ENCODE assay signal across 1 cellular context in the genomic region with DNA sequence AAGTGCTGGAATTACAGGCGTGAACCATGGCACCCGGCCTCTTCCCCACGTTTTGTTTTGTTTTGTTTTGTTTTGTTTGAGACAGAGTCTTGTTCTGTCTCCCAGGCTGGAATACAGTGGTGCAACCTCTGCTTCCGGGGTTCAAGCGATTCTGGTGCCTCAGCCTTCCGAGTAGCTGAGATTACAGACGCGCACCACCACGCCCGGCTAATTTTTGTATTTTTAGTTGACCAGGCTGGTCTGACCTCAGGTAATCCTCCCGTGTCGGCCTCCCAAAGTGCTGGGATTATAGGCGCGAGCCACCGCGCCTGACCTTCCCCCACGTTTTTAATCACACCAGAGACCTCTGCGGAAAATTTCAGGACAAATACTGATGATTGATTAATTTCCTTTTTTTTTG.
TF ChIP-seq lines count a peak whose summit lies in the region.

No MANE protein-coding gene starts in this region.

TF ChIP-seq in A549, 52 proteins besides CTCF, POLR2A, EP300 and RAD21 (continued from another document):
- TF ChIP-seq, protein P1, sequence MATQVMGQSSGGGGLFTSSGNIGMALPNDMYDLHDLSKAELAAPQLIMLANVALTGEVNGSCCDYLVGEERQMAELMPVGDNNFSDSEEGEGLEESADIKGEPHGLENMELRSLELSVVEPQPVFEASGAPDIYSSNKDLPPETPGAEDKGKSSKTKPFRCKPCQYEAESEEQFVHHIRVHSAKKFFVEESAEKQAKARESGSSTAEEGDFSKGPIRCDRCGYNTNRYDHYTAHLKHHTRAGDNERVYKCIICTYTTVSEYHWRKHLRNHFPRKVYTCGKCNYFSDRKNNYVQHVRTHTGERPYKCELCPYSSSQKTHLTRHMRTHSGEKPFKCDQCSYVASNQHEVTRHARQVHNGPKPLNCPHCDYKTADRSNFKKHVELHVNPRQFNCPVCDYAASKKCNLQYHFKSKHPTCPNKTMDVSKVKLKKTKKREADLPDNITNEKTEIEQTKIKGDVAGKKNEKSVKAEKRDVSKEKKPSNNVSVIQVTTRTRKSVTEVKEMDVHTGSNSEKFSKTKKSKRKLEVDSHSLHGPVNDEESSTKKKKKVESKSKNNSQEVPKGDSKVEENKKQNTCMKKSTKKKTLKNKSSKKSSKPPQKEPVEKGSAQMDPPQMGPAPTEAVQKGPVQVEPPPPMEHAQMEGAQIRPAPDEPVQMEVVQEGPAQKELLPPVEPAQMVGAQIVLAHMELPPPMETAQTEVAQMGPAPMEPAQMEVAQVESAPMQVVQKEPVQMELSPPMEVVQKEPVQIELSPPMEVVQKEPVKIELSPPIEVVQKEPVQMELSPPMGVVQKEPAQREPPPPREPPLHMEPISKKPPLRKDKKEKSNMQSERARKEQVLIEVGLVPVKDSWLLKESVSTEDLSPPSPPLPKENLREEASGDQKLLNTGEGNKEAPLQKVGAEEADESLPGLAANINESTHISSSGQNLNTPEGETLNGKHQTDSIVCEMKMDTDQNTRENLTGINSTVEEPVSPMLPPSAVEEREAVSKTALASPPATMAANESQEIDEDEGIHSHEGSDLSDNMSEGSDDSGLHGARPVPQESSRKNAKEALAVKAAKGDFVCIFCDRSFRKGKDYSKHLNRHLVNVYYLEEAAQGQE (IDR thresholded peaks at IDR 0.05): no peak
- TF ChIP-seq, protein P2, sequence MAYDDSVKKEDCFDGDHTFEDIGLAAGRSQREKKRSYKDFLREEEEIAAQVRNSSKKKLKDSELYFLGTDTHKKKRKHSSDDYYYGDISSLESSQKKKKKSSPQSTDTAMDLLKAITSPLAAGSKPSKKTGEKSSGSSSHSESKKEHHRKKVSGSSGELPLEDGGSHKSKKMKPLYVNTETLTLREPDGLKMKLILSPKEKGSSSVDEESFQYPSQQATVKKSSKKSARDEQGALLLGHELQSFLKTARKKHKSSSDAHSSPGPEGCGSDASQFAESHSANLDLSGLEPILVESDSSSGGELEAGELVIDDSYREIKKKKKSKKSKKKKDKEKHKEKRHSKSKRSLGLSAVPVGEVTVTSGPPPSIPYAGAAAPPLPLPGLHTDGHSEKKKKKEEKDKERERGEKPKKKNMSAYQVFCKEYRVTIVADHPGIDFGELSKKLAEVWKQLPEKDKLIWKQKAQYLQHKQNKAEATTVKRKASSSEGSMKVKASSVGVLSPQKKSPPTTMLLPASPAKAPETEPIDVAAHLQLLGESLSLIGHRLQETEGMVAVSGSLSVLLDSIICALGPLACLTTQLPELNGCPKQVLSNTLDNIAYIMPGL (CRISPR knock-in tag; IDR thresholded peaks at IDR 0.05; ENCODE audit: borderline replicate concordance): no peak
- no peak for TF ChIP-seq NPAS2 (CRISPR knock-in tag; IDR thresholded peaks at IDR 0.05; ENCODE audit: borderline replicate concordance)
- no peak for TF ChIP-seq SREBF2 (IDR thresholded peaks at IDR 0.05)
- TF ChIP-seq, protein P3, sequence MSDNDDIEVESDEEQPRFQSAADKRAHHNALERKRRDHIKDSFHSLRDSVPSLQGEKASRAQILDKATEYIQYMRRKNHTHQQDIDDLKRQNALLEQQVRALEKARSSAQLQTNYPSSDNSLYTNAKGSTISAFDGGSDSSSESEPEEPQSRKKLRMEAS (IDR thresholded peaks at IDR 0.05): no peak
- TF ChIP-seq RCOR1 (IDR thresholded peaks at IDR 0.05; ENCODE audit: low read depth, low read length): no peak
- TF ChIP-seq ZNF302 (CRISPR knock-in tag; IDR thresholded peaks at IDR 0.05): no peak
- no peak for TF ChIP-seq ZFP36 (IDR thresholded peaks at IDR 0.05; ENCODE audit: borderline replicate concordance, partially characterized antibody)
- TF ChIP-seq, protein P4, sequence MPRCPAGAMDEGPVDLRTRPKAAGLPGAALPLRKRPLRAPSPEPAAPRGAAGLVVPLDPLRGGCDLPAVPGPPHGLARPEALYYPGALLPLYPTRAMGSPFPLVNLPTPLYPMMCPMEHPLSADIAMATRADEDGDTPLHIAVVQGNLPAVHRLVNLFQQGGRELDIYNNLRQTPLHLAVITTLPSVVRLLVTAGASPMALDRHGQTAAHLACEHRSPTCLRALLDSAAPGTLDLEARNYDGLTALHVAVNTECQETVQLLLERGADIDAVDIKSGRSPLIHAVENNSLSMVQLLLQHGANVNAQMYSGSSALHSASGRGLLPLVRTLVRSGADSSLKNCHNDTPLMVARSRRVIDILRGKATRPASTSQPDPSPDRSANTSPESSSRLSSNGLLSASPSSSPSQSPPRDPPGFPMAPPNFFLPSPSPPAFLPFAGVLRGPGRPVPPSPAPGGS (IDR thresholded peaks at IDR 0.05): no peak
- no peak for TF ChIP-seq BHLHE40 (IDR thresholded peaks at IDR 0.05; ENCODE audit: low read depth, low read length)
- TF ChIP-seq TFCP2L1 (CRISPR knock-in tag; IDR thresholded peaks at IDR 0.05): no peak
- no peak for TF ChIP-seq KDM5A (IDR thresholded peaks at IDR 0.05)
